ENCODE assay signal across 21 cellular contexts in genomic region chr11:1345752-1346513, GRCh38. TPM values are rescaled to one million over a fixed set of nuclear protein-coding genes. Genes with fewer than 3 reads are reported as not detected.
DNase-seq lines count a peak whose midpoint lies in the region; ATAC-seq and TF ChIP-seq lines count a peak whose summit lies in the region.
"Had no signal": no experiment of that assay in that cellular context is flagged by ENCODE, and none has a peak within 500 bp of the region (broad histone marks: within the 10 kb centered on the region; RNA-seq: fewer than 3 reads in every experiment).

No MANE protein-coding gene starts in this region.

- TF ChIP-seq CTCF in type B pancreatic cell (conservative IDR thresholded peaks at IDR 0.05) = no peak

- peak; percentile 25 to 34 for DNase-seq in activated T-cell treated with anti-CD3 and anti-CD28 coated beads, Interleukin-2, amount 50 U/mL, for 72 hours
- no peak for DNase-seq in activated T-cell treated with anti-CD3 and anti-CD28 coated beads, Interleukin-2, amount 50 U/mL, for 1 hour
- DNase-seq in SIG-M5 treated with dmso at 0.1 percent for 504 hours (lab: John Stamatoyannopoulos, UW; ENCODE audit: unreplicated experiment) = peak; percentile 51
- no peak for DNase-seq in natural killer cell treated with Interleukin-12 subunit alpha and Interleukin-12 subunit beta and Interleukin-15 and Interleukin-18, amount 100 ng/mL, for 72 hours (ENCODE audit: low spot score)
- DNase-seq in type B pancreatic cell (ENCODE audit: extremely low spot score, unreplicated experiment) = peak; percentile 45
- DNase-seq in activated CD4-positive, CD25-positive, alpha-beta regulatory T cell (lab: John Stamatoyannopoulos, UW) = no peak
- DNase-seq in NCI-H82 treated with DMSO at 0.1 percent for 48 hours (lab: John Stamatoyannopoulos, UW; ENCODE audit: unreplicated experiment) = no peak
- DNase-seq: activated B cell treated with CpG ODN at 0.5 μM for 24 hours; activated CD4-positive, alpha-beta T cell treated with anti-CD3 and anti-CD28 coated beads, Interleukin-2, amount 50 U/mL, for 48 hours; effector CD8-positive, alpha-beta T cell; EL; foreskin keratinocyte; immature natural killer cell; NCI-H1436 treated with DMSO at 0.1 percent for 48 hours; NCI-H510A treated with DMSO at 0.1 percent for 48 hours; trophoblast cell had no signal

- H3K27ac Mint-ChIP-seq in activated T-cell treated with anti-CD3 and anti-CD28 coated beads, Interleukin-2, amount 50 U/mL, for 72 hours = peak overlapping the region; percentile 2
- H3K27ac Mint-ChIP-seq in natural killer cell treated with Interleukin-12 subunit alpha and Interleukin-12 subunit beta and Interleukin-15 and Interleukin-18, amount 100 ng/mL, for 72 hours = no peak overlapping the region
- H3K27ac Mint-ChIP-seq in type B pancreatic cell = no peak overlapping the region
- H3K27ac Mint-ChIP-seq: activated B cell treated with CpG ODN at 0.5 μM for 24 hours; activated naive CD8-positive, alpha-beta T cell; GM23338; immature natural killer cell; T-helper 2 cell treated with Interferon-gamma antibody and Interleukin-4, amounts not matched to agents 5 μg/mL and 100 μg/mL, for 36 hours had no signal

- peak; percentile 89 to 91 for ATAC-seq in activated T-cell treated with anti-CD3 and anti-CD28 coated beads, Interleukin-2, amount 50 U/mL, for 72 hours (replicated peaks in 1 of 2)
- peak; percentile 63 to 82 for ATAC-seq in natural killer cell treated with Interleukin-12 subunit alpha and Interleukin-12 subunit beta and Interleukin-15 and Interleukin-18, amount 100 ng/mL, for 72 hours
- ATAC-seq in GM18520 (IDR thresholded peaks at IDR 0.05; ENCODE audit: unreplicated experiment) = no peak
- ATAC-seq: foreskin keratinocyte, GM23338, HepG2 had no signal

- H3K4me3 Mint-ChIP-seq in activated T-cell treated with anti-CD3 and anti-CD28 coated beads, Interleukin-2, amount 50 U/mL, for 72 hours = no peak overlapping the region
- H3K4me3 Mint-ChIP-seq in natural killer cell treated with Interleukin-12 subunit alpha and Interleukin-12 subunit beta and Interleukin-15 and Interleukin-18, amount 100 ng/mL, for 72 hours = no peak overlapping the region
- H3K4me3 Mint-ChIP-seq in type B pancreatic cell = no peak overlapping the region
- H3K4me3 Mint-ChIP-seq: activated B cell treated with CpG ODN at 0.5 μM for 24 hours; activated naive CD8-positive, alpha-beta T cell; GM23338; immature natural killer cell; T-helper 2 cell treated with Interferon-gamma antibody and Interleukin-4, amounts not matched to agents 5 μg/mL and 100 μg/mL, for 36 hours had no signal

- no peaks in the 10 kb centered on the region for H3K9me3 Mint-ChIP-seq in activated T-cell treated with anti-CD3 and anti-CD28 coated beads, Interleukin-2, amount 50 U/mL, for 72 hours
- H3K9me3 Mint-ChIP-seq in natural killer cell treated with Interleukin-12 subunit alpha and Interleukin-12 subunit beta and Interleukin-15 and Interleukin-18, amount 100 ng/mL, for 72 hours = no peaks in the 10 kb centered on the region
- no peaks in the 10 kb centered on the region for H3K9me3 Mint-ChIP-seq in type B pancreatic cell
- H3K9me3 Mint-ChIP-seq: activated B cell treated with CpG ODN at 0.5 μM for 24 hours; GM23338; T-helper 2 cell treated with Interferon-gamma antibody and Interleukin-4, amounts not matched to agents 5 μg/mL and 100 μg/mL, for 36 hours had no signal

- H3K36me3 Mint-ChIP-seq in activated T-cell treated with anti-CD3 and anti-CD28 coated beads, Interleukin-2, amount 50 U/mL, for 72 hours (ENCODE audit: insufficient read depth in 2 of 2) = no peaks in the 10 kb centered on the region
- H3K36me3 Mint-ChIP-seq in natural killer cell treated with Interleukin-12 subunit alpha and Interleukin-12 subunit beta and Interleukin-15 and Interleukin-18, amount 100 ng/mL, for 72 hours = no peaks in the 10 kb centered on the region
- no peaks in the 10 kb centered on the region for H3K36me3 Mint-ChIP-seq in type B pancreatic cell
- H3K36me3 Mint-ChIP-seq: activated naive CD8-positive, alpha-beta T cell; immature natural killer cell had no signal

- no peaks in the 10 kb centered on the region for H3K27me3 Mint-ChIP-seq in activated T-cell treated with anti-CD3 and anti-CD28 coated beads, Interleukin-2, amount 50 U/mL, for 72 hours (ENCODE audit: low read depth)
- H3K27me3 Mint-ChIP-seq in natural killer cell treated with Interleukin-12 subunit alpha and Interleukin-12 subunit beta and Interleukin-15 and Interleukin-18, amount 100 ng/mL, for 72 hours = no peaks in the 10 kb centered on the region
- peaks cover 6% of the 10 kb centered on the region for H3K27me3 Mint-ChIP-seq in type B pancreatic cell
- H3K27me3 Mint-ChIP-seq: activated B cell treated with CpG ODN at 0.5 μM for 24 hours; activated naive CD8-positive, alpha-beta T cell had no signal

- peaks cover 8% of the 10 kb centered on the region for H3K4me1 Mint-ChIP-seq in activated T-cell treated with anti-CD3 and anti-CD28 coated beads, Interleukin-2, amount 50 U/mL, for 72 hours (ENCODE audit: low read depth)
- H3K4me1 Mint-ChIP-seq in natural killer cell treated with Interleukin-12 subunit alpha and Interleukin-12 subunit beta and Interleukin-15 and Interleukin-18, amount 100 ng/mL, for 72 hours (ENCODE audit: low read depth in 2 of 2) = peaks cover 0 to 8% of the 10 kb centered on the region in 2 donors
- H3K4me1 Mint-ChIP-seq in type B pancreatic cell (ENCODE audit: unreplicated experiment) = peaks cover 5% of the 10 kb centered on the region
- H3K4me1 Mint-ChIP-seq: activated B cell treated with CpG ODN at 0.5 μM for 24 hours, immature natural killer cell had no signal

RNA-seq across cellular contexts. Expression of gene TOLLIP, which starts 36.5 kb away (rescaled TPM):
- 10 to 100 TPM; 32.9 to 34.1 TPM for total RNA-seq in activated T-cell treated with anti-CD3 and anti-CD28 coated beads, Interleukin-2, amount 50 U/mL, for 72 hours
- 10 to 100 TPM; 53.2 to 56.4 TPM for total RNA-seq in natural killer cell treated with Interleukin-12 subunit alpha and Interleukin-12 subunit beta and Interleukin-15 and Interleukin-18, amount 100 ng/mL, for 72 hours
- 49.2 and 65.1 TPM in 2 replicates for total RNA-seq in type B pancreatic cell (ENCODE audit: low replicate concordance)

RNA-seq across cellular contexts. Expression of gene BRSK2, which starts 43.8 kb away (rescaled TPM):
- total RNA-seq in activated T-cell treated with anti-CD3 and anti-CD28 coated beads, Interleukin-2, amount 50 U/mL, for 72 hours = under 1 TPM; 0.51 to 0.84 TPM
- total RNA-seq in natural killer cell treated with Interleukin-12 subunit alpha and Interleukin-12 subunit beta and Interleukin-15 and Interleukin-18, amount 100 ng/mL, for 72 hours = under 1 TPM; 0.17 to 0.33 TPM
- 8.6 and 13.8 TPM in 2 replicates for total RNA-seq in type B pancreatic cell (ENCODE audit: low replicate concordance)

Comparison
In these comparisons a context has a peak if more than half of its experiments do, and no peak if none do; other contexts are left out.
1. DNase-seq: peak in activated T-cell treated with anti-CD3 and anti-CD28 coated beads, Interleukin-2, amount 50 U/mL, for 72 hours (2 of 2), SIG-M5 treated with dmso at 0.1 percent for 504 hours (single experiment) and type B pancreatic cell (single experiment); none in activated T-cell treated with anti-CD3 and anti-CD28 coated beads, Interleukin-2, amount 50 U/mL, for 1 hour (single experiment), natural killer cell treated with Interleukin-12 subunit alpha and Interleukin-12 subunit beta and Interleukin-15 and Interleukin-18, amount 100 ng/mL, for 72 hours (single experiment), activated CD4-positive, CD25-positive, alpha-beta regulatory T cell (0 of 4) and NCI-H82 treated with DMSO at 0.1 percent for 48 hours (single experiment).